In the genomic region with DNA sequence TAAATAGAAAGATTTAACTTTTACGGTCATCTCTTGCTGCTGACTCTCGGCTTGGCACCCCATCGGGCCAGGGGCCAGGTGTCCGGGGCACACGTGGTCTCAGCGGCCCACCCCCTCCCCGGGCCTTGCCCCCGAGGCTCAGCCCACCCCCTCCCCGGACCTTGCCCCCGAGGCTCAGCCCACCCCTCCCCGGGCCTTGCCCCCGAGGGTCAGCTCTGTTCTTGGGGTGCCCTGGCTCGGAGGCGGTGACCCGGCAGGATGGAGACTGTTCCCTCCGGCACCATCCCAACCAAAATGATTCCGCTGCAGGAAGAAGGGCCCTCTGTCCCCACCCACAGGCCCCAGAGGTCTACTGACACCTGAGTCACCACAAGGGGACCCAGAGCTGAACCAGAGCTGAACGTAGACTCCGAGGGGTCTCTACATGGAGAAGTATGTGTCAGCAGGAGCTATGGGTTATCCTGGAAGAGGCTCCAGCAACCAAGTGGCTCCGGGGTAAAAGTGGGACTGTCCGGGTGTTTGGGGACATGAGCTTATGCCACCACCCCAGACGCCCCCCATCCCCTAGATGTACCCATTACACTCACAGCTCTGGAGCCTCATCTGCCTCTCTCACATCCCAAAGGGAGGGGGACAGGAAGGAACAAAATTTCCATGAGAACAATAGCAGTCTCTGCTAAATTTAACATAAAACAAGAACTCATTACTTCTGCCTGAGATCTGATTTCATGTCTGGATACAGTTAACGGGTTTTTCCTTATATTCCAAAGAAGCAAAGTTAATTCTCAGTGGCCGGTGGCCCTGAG, we compare ENCODE assay signal across 1 cellular context.
TF ChIP-seq lines count a peak whose summit lies in the region.

No MANE protein-coding gene starts in this region.

TF ChIP-seq in WTC11, 78 proteins besides CTCF, POLR2A, EP300 and RAD21 (continued from another document):
- TF ChIP-seq IRF2 (CRISPR knock-in tag; IDR thresholded peaks at IDR 0.05; ENCODE audit: borderline replicate concordance, low read depth) (no peak), OVOL2 (CRISPR knock-in tag; IDR thresholded peaks at IDR 0.05; ENCODE audit: borderline replicate concordance) (no peak), GRHL2 (CRISPR knock-in tag; IDR thresholded peaks at IDR 0.05; ENCODE audit: insufficient replicate concordance, severe bottlenecking) (no peak), ZNF263 (CRISPR knock-in tag; IDR thresholded peaks at IDR 0.05; ENCODE audit: low read depth) (no peak), MXD4 (CRISPR knock-in tag; IDR thresholded peaks at IDR 0.05; ENCODE audit: borderline replicate concordance) (no peak), CBFB (CRISPR knock-in tag; IDR thresholded peaks at IDR 0.05; ENCODE audit: low read depth) (no peak), JUN (CRISPR knock-in tag; IDR thresholded peaks at IDR 0.05) (no peak)
- TF ChIP-seq, protein P1, sequence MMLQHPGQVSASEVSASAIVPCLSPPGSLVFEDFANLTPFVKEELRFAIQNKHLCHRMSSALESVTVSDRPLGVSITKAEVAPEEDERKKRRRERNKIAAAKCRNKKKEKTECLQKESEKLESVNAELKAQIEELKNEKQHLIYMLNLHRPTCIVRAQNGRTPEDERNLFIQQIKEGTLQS (CRISPR knock-in tag; conservative IDR thresholded peaks at IDR 0.05), result no peak
- TF ChIP-seq, protein P2, sequence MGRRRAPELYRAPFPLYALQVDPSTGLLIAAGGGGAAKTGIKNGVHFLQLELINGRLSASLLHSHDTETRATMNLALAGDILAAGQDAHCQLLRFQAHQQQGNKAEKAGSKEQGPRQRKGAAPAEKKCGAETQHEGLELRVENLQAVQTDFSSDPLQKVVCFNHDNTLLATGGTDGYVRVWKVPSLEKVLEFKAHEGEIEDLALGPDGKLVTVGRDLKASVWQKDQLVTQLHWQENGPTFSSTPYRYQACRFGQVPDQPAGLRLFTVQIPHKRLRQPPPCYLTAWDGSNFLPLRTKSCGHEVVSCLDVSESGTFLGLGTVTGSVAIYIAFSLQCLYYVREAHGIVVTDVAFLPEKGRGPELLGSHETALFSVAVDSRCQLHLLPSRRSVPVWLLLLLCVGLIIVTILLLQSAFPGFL (CRISPR knock-in tag; IDR thresholded peaks at IDR 0.05; ENCODE audit: borderline replicate concordance), result no peak
